Comparison of ENCODE assay signal across 1 cellular context in genomic region chr6:15481892-15482291, GRCh38.
TF ChIP-seq lines count a peak whose summit lies in the region.

No MANE protein-coding gene starts in this region.

TF ChIP-seq in K562, 482 proteins besides CTCF, POLR2A, EP300 and RAD21 (continued from another document and continues in another):
- TF ChIP-seq NKRF (IDR thresholded peaks at IDR 0.05; ENCODE audit: borderline replicate concordance) (no peak), MIER1 (IDR thresholded peaks at IDR 0.05; ENCODE audit: low read depth) (no peak), KLF13 (tag; IDR thresholded peaks at IDR 0.05; ENCODE audit: borderline replicate concordance, low read depth) (no peak), BRCA1 (IDR thresholded peaks at IDR 0.05) (no peak), BRCA1 (CRISPR knock-in tag; IDR thresholded peaks at IDR 0.05) (no peak), ZNF280A (IDR thresholded peaks at IDR 0.05; ENCODE audit: low read depth, partially characterized antibody) (no peak), DMBX1 (CRISPR knock-in tag; IDR thresholded peaks at IDR 0.05; ENCODE audit: borderline replicate concordance) (peak; percentile 87), IFI16 (CRISPR knock-in tag; IDR thresholded peaks at IDR 0.05) (no peak), SMAD2 (IDR thresholded peaks at IDR 0.05; ENCODE audit: low read depth, low read length) (no peak), CBX2 (IDR thresholded peaks at IDR 0.05; ENCODE audit: insufficient read depth, low read length, poor library complexity, severe bottlenecking) (no peak), GABPA (tag; conservative IDR thresholded peaks at IDR 0.05; ENCODE audit: low read depth) (no peak; the same call in 1 of the 2 replicates), ZNF217 (CRISPR knock-in tag; IDR thresholded peaks at IDR 0.05) (no peak), PBX2 (CRISPR knock-in tag; IDR thresholded peaks at IDR 0.05; ENCODE audit: low read depth) (peak; percentile 86), PBX2 (tag; conservative IDR thresholded peaks at IDR 0.05; ENCODE audit: low read depth) (peak; percentile 98), CHD1 (IDR thresholded peaks at IDR 0.05; ENCODE audit: low read length) (no peak), HNRNPL (IDR thresholded peaks at IDR 0.05; ENCODE audit: low read depth, low read length) (no peak), NFIX (CRISPR knock-in tag; IDR thresholded peaks at IDR 0.05; ENCODE audit: low read depth) (no peak), MGA (IDR thresholded peaks at IDR 0.05) (no peak), LEF1 (IDR thresholded peaks at IDR 0.05) (peak; percentile 83), NR2C1 (IDR thresholded peaks at IDR 0.05) (no peak), NR2C1 (tag; IDR thresholded peaks at IDR 0.05) (no peak), E4F1 (CRISPR knock-in tag; IDR thresholded peaks at IDR 0.05; ENCODE audit: borderline replicate concordance) (no peak), U2AF1 (optimal IDR thresholded peaks at IDR 0.05; ENCODE audit: low read depth, low read length) (no peak), TAF1 (IDR thresholded peaks at IDR 0.05; ENCODE audit: control insufficient read depth, extremely low read depth, insufficient read depth, low read length, severe bottlenecking) (no peak), GTF2E2 (tag; IDR thresholded peaks at IDR 0.05) (no peak), EP400 (IDR thresholded peaks at IDR 0.05) (no peak), ZNF699 (CRISPR knock-in tag; IDR thresholded peaks at IDR 0.05; ENCODE audit: insufficient replicate concordance) (no peak), FOXJ3 (CRISPR knock-in tag; IDR thresholded peaks at IDR 0.05) (no peak), IRF1 (CRISPR knock-in tag; IDR thresholded peaks at IDR 0.05; ENCODE audit: borderline replicate concordance) (no peak), XRCC5 (IDR thresholded peaks at IDR 0.05; ENCODE audit: low read depth, low read length) (no peak)
